ENCODE assay signal across 18 cellular contexts in the genomic region with DNA sequence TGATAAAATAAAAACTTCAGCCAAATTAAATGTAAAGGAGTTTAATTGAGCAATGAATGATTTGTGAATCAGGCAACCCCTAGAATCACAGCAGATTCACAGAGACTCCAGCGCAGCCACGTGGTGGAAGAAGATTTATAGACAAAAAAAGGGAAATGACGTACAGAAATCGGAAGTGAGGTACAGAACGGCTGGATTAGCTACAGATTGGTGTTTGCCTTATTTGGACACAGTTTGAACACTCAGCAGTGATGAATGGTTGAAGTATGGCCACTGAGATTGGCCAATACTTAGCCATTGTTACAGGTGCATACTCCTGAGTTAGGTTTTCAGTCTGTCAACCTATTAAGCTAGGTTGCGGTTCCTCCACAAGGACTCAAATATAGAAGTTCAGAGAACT. TPM values are rescaled to one million over a fixed set of nuclear protein-coding genes. Genes with fewer than 3 reads are reported as not detected.
"Had no signal": no experiment of that assay in that cellular context is flagged by ENCODE, and none has a peak within 500 bp of the region (broad histone marks: within the 10 kb centered on the region; RNA-seq: fewer than 3 reads in every experiment).

No MANE protein-coding gene starts in this region.

RNA-seq across cellular contexts. Expression of a gene that starts 36.3 kb away (rescaled TPM):
- total RNA-seq: activated CD4-positive, alpha-beta memory T cell treated with anti-CD3 and anti-CD28 coated beads, Interleukin-2, amount 10 ng/mL, durations not matched to agents 7 days and 5 days; activated CD4-positive, alpha-beta T cell treated with anti-CD3 and anti-CD28 coated beads for 36 hours; activated CD4-positive, alpha-beta T cell treated with anti-CD3 and anti-CD28 coated beads, Interleukin-2, amount 10 ng/mL, durations not matched to agents 7 days and 5 days; activated CD8-positive, alpha-beta memory T cell treated with anti-CD3 and anti-CD28 coated beads for 36 hours; activated naive CD4-positive, alpha-beta T cell treated with anti-CD3 and anti-CD28 coated beads for 36 hours; activated naive CD4-positive, alpha-beta T cell treated with anti-CD3 and anti-CD28 coated beads, Interleukin-2, amount 50 U/mL, for 72 hours; activated naive CD8-positive, alpha-beta T cell treated with anti-CD3 and anti-CD28 coated beads for 36 hours; activated T-cell treated with anti-CD3 and anti-CD28 coated beads, Interleukin-2, amount 50 U/mL, for 4 hours; activated T-helper 1 cell treated with anti-CD3 and anti-CD28 coated beads, Interleukin-12 subunit alpha, Interleukin-12 subunit beta, Interleukin-2, Interleukin-4 antibody, amounts not matched to agents 30 ng/mL and 10 ng/mL and 1 ng/mL, durations not matched to agents 14 hours and 24 hours and 36 hours; activated T-helper 17 cell treated with anti-CD3 and anti-CD28 coated beads, Interleukin-2, amount 50 U/mL, for 72 hours; astrocyte; body of pancreas; breast epithelium; T-cell; T-helper 1 cell treated with Interleukin-12 subunit alpha and Interleukin-12 subunit beta and Interleukin-4 antibody, amounts not matched to agents 30 ng/mL and 1 ng/mL, for 36 hours; T-helper 17 cell; WTC11 had no signal

RNA-seq across cellular contexts. Expression of a gene that starts 51.0 kb away (rescaled TPM):
- total RNA-seq: activated T-cell treated with anti-CD3 and anti-CD28 coated beads, Interleukin-2, amount 50 U/mL, for 72 hours; T-cell; T-helper 17 cell had no signal
